In genomic region chrX:13092455-13092941, GRCh38 we compare ENCODE assay signal across 8 cellular contexts. TPM values are rescaled to one million over a fixed set of nuclear protein-coding genes. Genes with fewer than 3 reads are reported as not detected.
DNase-seq lines count a peak whose midpoint lies in the region; ATAC-seq and TF ChIP-seq lines count a peak whose summit lies in the region.

No MANE protein-coding gene starts in this region.

- peaks cover 33% of the 10 kb centered on the region for H3K9me3 Mint-ChIP-seq in mesothelial cell of epicardium

- no peaks in the 10 kb centered on the region for H3K79me2 ChIP-seq in trophoblast cell (ENCODE audit: control insufficient read depth, insufficient read depth, low read length, poor library complexity)

- peaks cover 23% of the 10 kb centered on the region for H3K4me1 Mint-ChIP-seq in mesothelial cell of epicardium

- CTCF ChIA-PET in GM10248 (lab: Yijun Ruan, JAX): interaction anchor here (0.8 to 2.7 kb wide), 10 partner anchors 18 to 396 kb away, joined by 3 to 16 read pairs (median 6); no protein-coding TSS in a partner anchor

- POLR2A ChIA-PET in GM10248 (lab: Yijun Ruan, JAX): interaction anchor here (0.6 to 1.2 kb wide), 3 partner anchors 111 to 117 kb away, joined by 3 to 5 read pairs (median 3); partner anchors contain the start of gene TMSB4X

- no peaks in the 10 kb centered on the region for H3K36me3 Mint-ChIP-seq in mesothelial cell of epicardium

- H3K4me2 ChIP-seq in trophoblast cell (ENCODE audit: low read length): no peak overlapping the region

- H3K4me3 ChIP-seq in NB4 (ENCODE audit: low read depth, low read length) (no peak overlapping the region), trophoblast cell (ENCODE audit: low read depth, low read length) (no peak overlapping the region)

- no peak overlapping the region for H4K12ac ChIP-seq in trophoblast cell (ENCODE audit: low read depth, low read length)

- H3K18ac ChIP-seq in trophoblast cell (ENCODE audit: low read length): no peak overlapping the region

- no peak overlapping the region for H3K4me3 Mint-ChIP-seq in mesothelial cell of epicardium

- no peaks in the 10 kb centered on the region for H3K27me3 Mint-ChIP-seq in mesothelial cell of epicardium (ENCODE audit: low read depth)

- no peak overlapping the region for H2AFZ ChIP-seq in trophoblast cell (ENCODE audit: insufficient read depth, low read length, poor library complexity)

- H4K8ac ChIP-seq in trophoblast cell (ENCODE audit: low read depth, low read length): no peak overlapping the region

- no peaks in the 10 kb centered on the region for H3K9me3 ChIP-seq in trophoblast cell (ENCODE audit: insufficient read depth, low read depth, low read length)

- no peak overlapping the region for H2AK5ac ChIP-seq in trophoblast cell (ENCODE audit: low read length)

- H2BK12ac ChIP-seq in trophoblast cell (ENCODE audit: low read length): peak overlapping the region; percentile 35

- peaks cover 0 to 7% of the 10 kb centered on the region in 2 experiments for H3K4me1 ChIP-seq in trophoblast cell (ENCODE audit: control insufficient read depth in 1 of 2, insufficient read depth in 2 of 2, low read length in 2 of 2)

- H3K27ac ChIP-seq in trophoblast cell (ENCODE audit: low read depth, low read length): no peak overlapping the region

- no peak overlapping the region for H2BK5ac ChIP-seq in trophoblast cell (ENCODE audit: low read depth, low read length, poor library complexity)

- H3K36me3 ChIP-seq in trophoblast cell (ENCODE audit: control insufficient read depth in 1 of 2, insufficient read depth in 2 of 2, low read length in 2 of 2): no peaks in the 10 kb centered on the region

- no CpG with 5 or more reads among the region's 7 CpGs for WGBS in trophoblast cell (ENCODE audit: extremely low coverage, insufficient coverage, insufficient read length)

- H3K9ac ChIP-seq in trophoblast cell (ENCODE audit: low read length): no peak overlapping the region

- no peak overlapping the region for H3K4ac ChIP-seq in trophoblast cell (ENCODE audit: low read depth, low read length)

- H3K14ac ChIP-seq in trophoblast cell (ENCODE audit: low read length): no peak overlapping the region

- H3K27ac Mint-ChIP-seq in mesothelial cell of epicardium: no peak overlapping the region

- no peaks in the 10 kb centered on the region for H3K27me3 ChIP-seq in trophoblast cell (ENCODE audit: insufficient read depth, low read length)

- peak; percentile 64 for ATAC-seq in GM21619 (IDR thresholded peaks at IDR 0.05; ENCODE audit: unreplicated experiment)

- H2BK120ac ChIP-seq in trophoblast cell (ENCODE audit: insufficient read depth, low read length, poor library complexity): no peak overlapping the region

- TF ChIP-seq CTCF in GM10248 (IDR thresholded peaks at IDR 0.05; ENCODE audit: control extremely low read depth, extremely low read depth, low read depth, missing control alignments): peak; percentile 22
- peak; percentile 1 for TF ChIP-seq CTCF in NB4 (IDR thresholded peaks at IDR 0.05; ENCODE audit: low read depth, low read length)
- TF ChIP-seq CTCF in mesothelial cell of epicardium (IDR thresholded peaks at IDR 0.05; ENCODE audit: unreplicated experiment): no peak

- H4K91ac ChIP-seq in trophoblast cell (ENCODE audit: low read depth, low read length): no peak overlapping the region

- no peaks in the 10 kb centered on the region for H3K79me1 ChIP-seq in trophoblast cell (ENCODE audit: low read length)

- DNase-seq in GM10248 (ENCODE audit: extremely low spot score): peak; percentile 33
- DNase-seq in NB4 (ENCODE audit: low read depth): peak; percentile 93
- peak; percentile 60 for DNase-seq in activated T-helper 9 cell treated with anti-CD3 and anti-CD28 coated beads, Interleukin-2, amount 50 U/mL, for 16 hours (ENCODE audit: low read depth)
- peak; percentile 47 to 73 for DNase-seq in trophoblast cell
- no peak for DNase-seq in amniotic stem cell (lab: John Stamatoyannopoulos, UW)
- no peak for DNase-seq in SW 1271 (lab: John Stamatoyannopoulos, UW)
- no peak for DNase-seq in mesothelial cell of epicardium (ENCODE audit: low spot score in 2 of 2, unreplicated experiment in 2 of 2)

- TF ChIP-seq POLR2A in NB4 (IDR thresholded peaks at IDR 0.05; ENCODE audit: extremely low read depth, insufficient read length): no peak

- H3K23ac ChIP-seq in trophoblast cell (ENCODE audit: low read length): no peak overlapping the region

RNA-seq across cellular contexts. Expression of gene FAM9C, which starts 48.1 kb away (rescaled TPM):
- not detected in 2 replicates for polyA plus RNA-seq in trophoblast cell (2013)
- total RNA-seq in mesothelial cell of epicardium: 0.34 to 0.44 TPM (median 0.38 TPM) in 3 replicates

Comparison
In these comparisons a context has a peak if more than half of its experiments do, and no peak if none do; other contexts are left out.
1. DNase-seq: peak in GM10248 (single experiment), NB4 (single experiment), activated T-helper 9 cell treated with anti-CD3 and anti-CD28 coated beads, Interleukin-2, amount 50 U/mL, for 16 hours (single experiment) and trophoblast cell (2 of 2); none in amniotic stem cell (single experiment), SW 1271 (0 of 2) and mesothelial cell of epicardium (0 of 2).